ENCODE assay signal across 1 cellular context in genomic region chr3:42814914-42815507, GRCh38.
TF ChIP-seq lines count a peak whose summit lies in the region.

No MANE protein-coding gene starts in this region.

TF ChIP-seq in HepG2, 621 proteins besides CTCF, POLR2A, EP300 and RAD21:
- TF ChIP-seq FOSL2 (CRISPR knock-in tag; IDR thresholded peaks at IDR 0.05): peak; percentile 33; the same call in 1 of the 2 replicates
- TF ChIP-seq, protein P1, sequence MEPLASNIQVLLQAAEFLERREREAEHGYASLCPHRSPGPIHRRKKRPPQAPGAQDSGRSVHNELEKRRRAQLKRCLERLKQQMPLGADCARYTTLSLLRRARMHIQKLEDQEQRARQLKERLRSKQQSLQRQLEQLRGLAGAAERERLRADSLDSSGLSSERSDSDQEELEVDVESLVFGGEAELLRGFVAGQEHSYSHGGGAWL (CRISPR knock-in tag; IDR thresholded peaks at IDR 0.05): no peak
- no peak for TF ChIP-seq YY1 (IDR thresholded peaks at IDR 0.05; ENCODE audit: insufficient read depth, insufficient replicate concordance, low read depth, low read length)
- TF ChIP-seq ZNF205 (CRISPR knock-in tag; IDR thresholded peaks at IDR 0.05): no peak
- TF ChIP-seq SKI (IDR thresholded peaks at IDR 0.05; ENCODE audit: partially characterized antibody): no peak
- TF ChIP-seq, protein P2, sequence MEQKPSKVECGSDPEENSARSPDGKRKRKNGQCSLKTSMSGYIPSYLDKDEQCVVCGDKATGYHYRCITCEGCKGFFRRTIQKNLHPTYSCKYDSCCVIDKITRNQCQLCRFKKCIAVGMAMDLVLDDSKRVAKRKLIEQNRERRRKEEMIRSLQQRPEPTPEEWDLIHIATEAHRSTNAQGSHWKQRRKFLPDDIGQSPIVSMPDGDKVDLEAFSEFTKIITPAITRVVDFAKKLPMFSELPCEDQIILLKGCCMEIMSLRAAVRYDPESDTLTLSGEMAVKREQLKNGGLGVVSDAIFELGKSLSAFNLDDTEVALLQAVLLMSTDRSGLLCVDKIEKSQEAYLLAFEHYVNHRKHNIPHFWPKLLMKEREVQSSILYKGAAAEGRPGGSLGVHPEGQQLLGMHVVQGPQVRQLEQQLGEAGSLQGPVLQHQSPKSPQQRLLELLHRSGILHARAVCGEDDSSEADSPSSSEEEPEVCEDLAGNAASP (CRISPR knock-in tag; IDR thresholded peaks at IDR 0.05; ENCODE audit: borderline replicate concordance): peak; percentile 43; the same call in 1 of the 2 replicates
- TF ChIP-seq, protein P3, sequence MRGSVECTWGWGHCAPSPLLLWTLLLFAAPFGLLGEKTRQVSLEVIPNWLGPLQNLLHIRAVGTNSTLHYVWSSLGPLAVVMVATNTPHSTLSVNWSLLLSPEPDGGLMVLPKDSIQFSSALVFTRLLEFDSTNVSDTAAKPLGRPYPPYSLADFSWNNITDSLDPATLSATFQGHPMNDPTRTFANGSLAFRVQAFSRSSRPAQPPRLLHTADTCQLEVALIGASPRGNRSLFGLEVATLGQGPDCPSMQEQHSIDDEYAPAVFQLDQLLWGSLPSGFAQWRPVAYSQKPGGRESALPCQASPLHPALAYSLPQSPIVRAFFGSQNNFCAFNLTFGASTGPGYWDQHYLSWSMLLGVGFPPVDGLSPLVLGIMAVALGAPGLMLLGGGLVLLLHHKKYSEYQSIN (CRISPR knock-in tag; IDR thresholded peaks at IDR 0.05; ENCODE audit: borderline replicate concordance): no peak
- TF ChIP-seq SOX13 (IDR thresholded peaks at IDR 0.05): no peak
- TF ChIP-seq SOX13 (CRISPR knock-in tag; conservative IDR thresholded peaks at IDR 0.05 in 1 of 2, IDR thresholded peaks at IDR 0.05 in 1 of 2): peak in 1 of 2 experiments; percentile 18; a peak in 1 of 4 replicates
- no peak for TF ChIP-seq GPBP1L1 (CRISPR knock-in tag; IDR thresholded peaks at IDR 0.05)
- TF ChIP-seq RXRB (CRISPR knock-in tag; IDR thresholded peaks at IDR 0.05; ENCODE audit: borderline replicate concordance): 0 out of 2 replicates have a peak, but pooled peaks have one; percentile 40
